Comparison of ENCODE assay signal across 14 cellular contexts in the genomic region with DNA sequence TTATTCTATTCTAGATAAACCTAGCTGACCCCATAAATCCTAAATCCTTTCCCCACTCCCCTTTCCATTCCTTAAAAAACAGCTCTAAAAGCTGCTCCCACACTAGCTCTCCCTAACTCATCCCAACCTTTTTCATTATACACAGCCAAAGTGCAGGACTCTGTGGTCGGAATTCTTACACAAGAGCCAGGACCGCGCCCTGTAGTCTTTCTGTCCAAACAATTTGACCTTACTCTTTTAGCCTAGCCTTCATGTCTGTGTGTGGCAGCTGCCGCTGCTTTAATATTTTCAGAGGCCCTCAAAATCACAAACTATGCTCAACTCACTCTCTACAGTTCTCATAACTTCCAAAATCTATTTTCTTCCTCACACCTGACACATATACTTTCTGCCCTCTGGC. TPM values are rescaled to one million over a fixed set of nuclear protein-coding genes. Genes with fewer than 3 reads are reported as not detected.
"Had no signal": no experiment of that assay in that cellular context is flagged by ENCODE, and none has a peak within 500 bp of the region (broad histone marks: within the 10 kb centered on the region; RNA-seq: fewer than 3 reads in every experiment).

No MANE protein-coding gene starts in this region.

RNA-seq across cellular contexts. Expression of a gene that starts 19.0 kb away (rescaled TPM):
- total RNA-seq: activated B cell treated with CpG ODN at 0.5 μM for 24 hours; activated CD4-positive, alpha-beta memory T cell treated with anti-CD3 and anti-CD28 coated beads, Interleukin-2, amount 10 ng/mL, durations not matched to agents 7 days and 5 days; activated CD4-positive, alpha-beta T cell treated with anti-CD3 and anti-CD28 coated beads, Interleukin-2, amount 10 ng/mL, durations not matched to agents 7 days and 5 days; activated CD8-positive, alpha-beta T cell treated with anti-CD3 and anti-CD28 coated beads, Interleukin-2, amount 10 ng/mL, durations not matched to agents 7 days and 5 days; T-helper 17 cell had no signal

RNA-seq across cellular contexts. Expression of a gene that starts 59.0 kb away (rescaled TPM):
- total RNA-seq: activated B cell treated with CpG ODN at 0.5 μM for 24 hours; activated CD4-positive, alpha-beta memory T cell treated with anti-CD3 and anti-CD28 coated beads for 36 hours; activated CD4-positive, alpha-beta memory T cell treated with anti-CD3 and anti-CD28 coated beads, Interleukin-2, amount 10 ng/mL, durations not matched to agents 7 days and 5 days; activated CD4-positive, alpha-beta T cell treated with anti-CD3 and anti-CD28 coated beads for 36 hours; activated CD4-positive, alpha-beta T cell treated with anti-CD3 and anti-CD28 coated beads, Interleukin-2, amount 10 ng/mL, durations not matched to agents 24 days and 14 days; activated CD4-positive, alpha-beta T cell treated with anti-CD3 and anti-CD28 coated beads, Interleukin-2, amount 10 ng/mL, durations not matched to agents 7 days and 5 days; activated CD8-positive, alpha-beta memory T cell treated with anti-CD3 and anti-CD28 coated beads for 36 hours; activated CD8-positive, alpha-beta memory T cell treated with anti-CD3 and anti-CD28 coated beads, Interleukin-2, amount 10 ng/mL, durations not matched to agents 7 days and 5 days; activated CD8-positive, alpha-beta T cell treated with anti-CD3 and anti-CD28 coated beads for 36 hours; activated CD8-positive, alpha-beta T cell treated with anti-CD3 and anti-CD28 coated beads, Interleukin-2, amount 10 ng/mL, durations not matched to agents 7 days and 5 days; T-cell; T-helper 1 cell treated with Interleukin-12 subunit alpha and Interleukin-12 subunit beta and Interleukin-4 antibody, amounts not matched to agents 30 ng/mL and 1 ng/mL, for 36 hours; T-helper 2 cell treated with Interferon-gamma antibody and Interleukin-4, amounts not matched to agents 100 ng/mL and 5 ng/mL, for 36 hours had no signal
